1 cellular context compared by ENCODE assay signal in genomic region chr16:15970202-15970601, GRCh38.
TF ChIP-seq lines count a peak whose summit lies in the region.

No MANE protein-coding gene starts in this region.

TF ChIP-seq in GM12878, 131 proteins besides CTCF, POLR2A, EP300 and RAD21:
- no peak for TF ChIP-seq SMAD1 (IDR thresholded peaks at IDR 0.05; ENCODE audit: low read depth, partially characterized antibody)
- peak; percentile 56 for TF ChIP-seq USF1 (IDR thresholded peaks at IDR 0.05; ENCODE audit: borderline replicate concordance, extremely low read length, insufficient read depth, low read depth, low read length)
- TF ChIP-seq SIX5 (IDR thresholded peaks at IDR 0.05; ENCODE audit: low read depth, low read length, severe bottlenecking), result peak; percentile 51
